16 cellular contexts compared by ENCODE assay signal in the genomic region with DNA sequence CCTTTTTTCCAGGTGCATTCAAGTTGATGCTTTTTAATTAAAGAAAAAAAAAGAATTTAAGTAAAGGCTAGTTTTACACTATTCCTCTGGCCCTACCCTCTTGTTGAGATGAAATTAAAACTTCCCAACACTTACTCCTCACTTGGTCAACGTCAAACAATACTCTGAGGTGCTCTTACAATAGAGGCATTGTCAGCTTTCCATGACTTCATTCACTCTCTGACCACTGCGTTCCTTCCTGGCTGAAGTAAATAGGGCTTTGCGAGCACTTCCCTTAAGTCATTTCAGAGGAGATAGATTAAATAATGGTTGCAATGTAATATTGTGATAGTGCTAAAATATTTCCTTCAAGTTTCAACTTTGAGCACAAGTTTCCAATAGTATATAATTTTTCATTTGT.
DNase-seq lines count a peak whose midpoint lies in the region; ATAC-seq and TF ChIP-seq lines count a peak whose summit lies in the region.
"Had no signal": no experiment of that assay in that cellular context is flagged by ENCODE, and none has a peak within 500 bp of the region (broad histone marks: within the 10 kb centered on the region; RNA-seq: fewer than 3 reads in every experiment).

No MANE protein-coding gene starts in this region.

- H3K79me2 ChIP-seq in PC-3 (ENCODE audit: low read length) (no peaks in the 10 kb centered on the region), mesendoderm (ENCODE audit: control insufficient read depth, insufficient read depth, low read length) (no peaks in the 10 kb centered on the region)

- no peak overlapping the region for H3K27ac ChIP-seq in PC-3 (ENCODE audit: low read length)
- H3K27ac ChIP-seq in mesendoderm (ENCODE audit: low read depth, low read length), result no peak overlapping the region
- H3K27ac ChIP-seq: C4-2B, SJSA1 had no signal

- H3K18ac ChIP-seq in mesendoderm (ENCODE audit: low read length), result no peak overlapping the region

- H3K27me3 ChIP-seq in PC-3 (ENCODE audit: low read length) (no peaks in the 10 kb centered on the region), mesendoderm (ENCODE audit: insufficient read depth, low read length, poor library complexity) (no peaks in the 10 kb centered on the region)
- H3K27me3 ChIP-seq: SJSA1 had no signal

- no peak overlapping the region for H3K56ac ChIP-seq in mesendoderm (ENCODE audit: low read length)

- intact Hi-C loops in PC-3 (cut with micrococcal nuclease), result no loop called here

- H3K4me1 ChIP-seq in PC-3 (ENCODE audit: insufficient read depth, low read length) (0 out of 2 replicates have a peak, but pooled peaks cover 4% of the 10 kb centered on the region), mesendoderm (ENCODE audit: control insufficient read depth, low read depth, low read length) (no peaks in the 10 kb centered on the region)

- no peak overlapping the region for H2AFZ ChIP-seq in PC-3 (ENCODE audit: low read length)

- no peaks in the 10 kb centered on the region for H3K36me3 ChIP-seq in PC-3 (ENCODE audit: low read depth, low read length)
- H3K36me3 ChIP-seq in mesendoderm (ENCODE audit: control insufficient read depth, insufficient read depth, low read length), result no peaks in the 10 kb centered on the region
- H3K36me3 ChIP-seq: SJSA1 had no signal

- H3K4me3 ChIP-seq in PC-3 (ENCODE audit: low read length) (no peak overlapping the region), cardiac fibroblast (replicated peaks in 1 of 2; ENCODE audit: low read depth in 2 of 2, low read length in 2 of 2) (no peak overlapping the region), mesendoderm (ENCODE audit: low read length) (no peak overlapping the region)
- H3K4me3 ChIP-seq: SJSA1 had no signal

- H2AK5ac ChIP-seq in mesendoderm (ENCODE audit: low read length), result no peak overlapping the region

- WGBS in mesendoderm (ENCODE audit: extremely low coverage, insufficient coverage, low lambda C conversion rate), result no CpG with 5 or more reads among the region's 3 CpGs

- no peak overlapping the region for H3K4ac ChIP-seq in mesendoderm (ENCODE audit: low read depth, low read length)

- H4K5ac ChIP-seq in mesendoderm (ENCODE audit: low read length), result no peak overlapping the region

- no TSS peak for BruUV-seq in PC-3 (replicated peaks; lab: Mats Ljungman, UMichigan)

- no peak overlapping the region for H2BK15ac ChIP-seq in mesendoderm (replicated peaks; ENCODE audit: low read depth)

- no peaks in the 10 kb centered on the region for H3K9me2 ChIP-seq in PC-3 (replicated peaks; ENCODE audit: low read length)

- H3K9ac ChIP-seq in PC-3 (ENCODE audit: low read length) (no peak overlapping the region), mesendoderm (ENCODE audit: low read length) (no peak overlapping the region)

- CTCF ChIA-PET in PC-3 (lab: Charles Lee), result no interaction called here

- peak; percentile 76 for ATAC-seq in PC-3
- no peak for ATAC-seq in GM19324 (IDR thresholded peaks at IDR 0.05; ENCODE audit: low FRiP score, unreplicated experiment)
- ATAC-seq: HepG2 had no signal

- no peak overlapping the region for H4K8ac ChIP-seq in mesendoderm (ENCODE audit: low read depth, low read length)

- no peak overlapping the region for H2BK5ac ChIP-seq in mesendoderm (ENCODE audit: low read length)

- H3F3A ChIP-seq in PC-3 (ENCODE audit: low read length, unreplicated experiment), result no peaks in the 10 kb centered on the region

- H2BK120ac ChIP-seq in mesendoderm (ENCODE audit: low read depth, low read length), result no peak overlapping the region

- POLR2A ChIA-PET in PC-3 (lab: Charles Lee; ENCODE audit: unreplicated experiment), result no interaction called here

- no peaks in the 10 kb centered on the region for H3K79me1 ChIP-seq in mesendoderm (ENCODE audit: low read length)

- no peak overlapping the region for H3K4me2 ChIP-seq in PC-3 (ENCODE audit: low read length)
- no peak overlapping the region for H3K4me2 ChIP-seq in mesendoderm (ENCODE audit: low read length)

- no peaks in the 10 kb centered on the region for H4K20me1 ChIP-seq in PC-3 (ENCODE audit: low read length)

- DNase-seq in PC-3, result peak; percentile 32
- peak; percentile 59 to 60 for DNase-seq in cardiac fibroblast (ENCODE audit: low read depth in 2 of 2)
- DNase-seq in mesendoderm, result peak; percentile 3
- DNase-seq in OCI-M2 (lab: John Stamatoyannopoulos, UW; ENCODE audit: unreplicated experiment), result no peak
- DNase-seq in activated effector memory CD4-positive, alpha-beta T cell treated with anti-CD3 and anti-CD28 coated beads, Interleukin-2, amount 50 U/mL, for 16 hours, result no peak
- no peak for DNase-seq in hippocampal formation (lab: John Stamatoyannopoulos, UW)
- DNase-seq: AML-193, DMS79, KG1, NCI-H187, NCI-H226, NCI-H524 treated with DMSO at 0.1 percent for 48 hours had no signal

- no peak overlapping the region for H3K23ac ChIP-seq in mesendoderm (ENCODE audit: low read length)

- no peaks in the 10 kb centered on the region for H3K9me3 ChIP-seq in PC-3 (ENCODE audit: low read length)
- H3K9me3 ChIP-seq: SJSA1 had no signal

- TF ChIP-seq CTCF in PC-3 (conservative IDR thresholded peaks at IDR 0.05; ENCODE audit: low read depth, low read length) (no peak), cardiac fibroblast (IDR thresholded peaks at IDR 0.05; ENCODE audit: low read depth, low read length) (no peak)

Comparison
In these comparisons a context has a peak if more than half of its experiments do, and no peak if none do; other contexts are left out.
1. DNase-seq: peak in PC-3 (single experiment), cardiac fibroblast (2 of 2) and mesendoderm (single experiment); none in OCI-M2 (single experiment), activated effector memory CD4-positive, alpha-beta T cell treated with anti-CD3 and anti-CD28 coated beads, Interleukin-2, amount 50 U/mL, for 16 hours (single experiment) and hippocampal formation (0 of 2).